34 cellular contexts compared by ENCODE assay signal in the genomic region with DNA sequence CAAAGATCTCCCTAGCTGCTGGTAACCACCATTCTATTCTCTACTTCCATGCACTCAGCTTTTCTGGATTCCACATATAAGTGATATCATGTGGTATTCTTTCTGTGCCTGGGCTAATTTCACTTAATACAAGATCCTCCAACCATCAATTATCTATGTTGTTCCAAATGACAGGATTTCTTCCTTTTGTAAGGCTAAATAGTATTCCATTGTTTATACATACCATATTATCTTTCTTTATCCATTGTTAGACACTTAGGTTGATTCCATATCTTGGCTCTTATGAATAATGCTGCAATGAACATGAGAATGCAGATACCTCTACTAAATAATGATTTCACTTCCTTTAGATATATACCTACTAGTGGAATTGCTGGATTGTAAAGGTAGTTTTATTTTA.
"Had no signal": no experiment of that assay in that cellular context is flagged by ENCODE, and none has a peak within 500 bp of the region (broad histone marks: within the 10 kb centered on the region; RNA-seq: fewer than 3 reads in every experiment).

No MANE protein-coding gene starts in this region.

- DNase-seq: Karpas-422, Kasumi-1, MG63, MM.1S, MV-4-11, NCI-H1048, NCI-H1092, NCI-H1092 treated with DMSO at 0.1 percent for 48 hours, NCI-H1105, NCI-H1105 treated with DMSO at 0.1 percent for 48 hours, NCI-H1417, NCI-H1417 treated with DMSO at 0.1 percent for 48 hours, NCI-H1436, NCI-H1436 treated with DMSO at 0.1 percent for 48 hours, NCI-H146, NCI-H1694, NCI-H1694 treated with DMSO at 0.1 percent for 48 hours, NCI-H187, NCI-H187 treated with DMSO at 0.1 percent for 48 hours, NCI-H1930, NCI-H2029, NCI-H2029 treated with DMSO at 0.1 percent for 48 hours, NCI-H2081, NCI-H2081 treated with DMSO at 0.1 percent for 48 hours, NCI-H2107, NCI-H2171, NCI-H2171 treated with DMSO at 0.1 percent for 48 hours, NCI-H2227 treated with DMSO at 0.1 percent for 48 hours, NCI-H226, NCI-H345, NCI-H446, NCI-H446 treated with DMSO at 0.1 percent for 48 hours, NCI-H510A, NCI-H510A treated with DMSO at 0.1 percent for 48 hours had no signal

- H3K9me3 ChIP-seq: MG63 had no signal

- H3K27me3 ChIP-seq: MG63 had no signal

- H3K4me3 ChIP-seq: MG63 had no signal
